In genomic region chr11:100719362-100719761, GRCh38 we compare ENCODE assay signal across 9 cellular contexts. TPM values are rescaled to one million over a fixed set of nuclear protein-coding genes. Genes with fewer than 3 reads are reported as not detected.
DNase-seq lines count a peak whose midpoint lies in the region; ATAC-seq and TF ChIP-seq lines count a peak whose summit lies in the region.
"Had no signal": no experiment of that assay in that cellular context is flagged by ENCODE, and none has a peak within 500 bp of the region (broad histone marks: within the 10 kb centered on the region; RNA-seq: fewer than 3 reads in every experiment).

No MANE protein-coding gene starts in this region.

- peaks cover 1% of the 10 kb centered on the region for H3K9me3 Mint-ChIP-seq in CD4-positive, alpha-beta T cell
- H3K9me3 Mint-ChIP-seq: activated CD4-positive, alpha-beta memory T cell treated with anti-CD3 and anti-CD28 coated beads for 36 hours had no signal

- H3K4me1 ChIP-seq in endocrine pancreas (ENCODE audit: control insufficient read depth, insufficient read depth, low read length) (peaks cover 10% of the 10 kb centered on the region), mucosa of descending colon (ENCODE audit: low read depth) (peaks cover 14% of the 10 kb centered on the region)

- peak; percentile 78 for ATAC-seq in mucosa of descending colon
- ATAC-seq in HG03159 (IDR thresholded peaks at IDR 0.05; ENCODE audit: unreplicated experiment) = no peak
- no peak for ATAC-seq in CD4-positive, alpha-beta T cell (ENCODE audit: poor library complexity)

- H3K4me3 ChIP-seq in endocrine pancreas (ENCODE audit: control insufficient read depth, insufficient read depth, low read length) (peak overlapping the region; percentile 7), mucosa of descending colon (no peak overlapping the region)

- intact Hi-C loops in mucosa of descending colon (cut with DNase I, micrococcal nuclease) = no loop called here
- intact Hi-C loops in CD4-positive, alpha-beta T cell (cut with DNase I, micrococcal nuclease) = no loop called here

- no peak overlapping the region for H3K9ac ChIP-seq in endocrine pancreas (ENCODE audit: control insufficient read depth, insufficient read depth, low read length)

- H3K27ac ChIP-seq in CD4-positive, alpha-beta T cell (ENCODE audit: low read depth, low read length) = no peak overlapping the region

- no peaks in the 10 kb centered on the region for H3K36me3 Mint-ChIP-seq in CD4-positive, alpha-beta T cell (ENCODE audit: low read depth)
- H3K36me3 Mint-ChIP-seq: activated CD4-positive, alpha-beta memory T cell treated with anti-CD3 and anti-CD28 coated beads for 36 hours had no signal

- H3K27me3 Mint-ChIP-seq in CD4-positive, alpha-beta T cell = no peaks in the 10 kb centered on the region
- H3K27me3 Mint-ChIP-seq: activated CD4-positive, alpha-beta memory T cell treated with anti-CD3 and anti-CD28 coated beads for 36 hours had no signal

- no peaks in the 10 kb centered on the region for H3K27me3 ChIP-seq in endocrine pancreas (ENCODE audit: control insufficient read depth, insufficient read depth, low read length)
- H3K27me3 ChIP-seq in CD4-positive, alpha-beta T cell (ENCODE audit: control insufficient read depth, insufficient read depth, low read length) = no peaks in the 10 kb centered on the region

- H3K9me3 ChIP-seq in endocrine pancreas (ENCODE audit: control insufficient read depth, low read length) (no peaks in the 10 kb centered on the region), mucosa of descending colon (no peaks in the 10 kb centered on the region)
- H3K9me3 ChIP-seq in CD4-positive, alpha-beta T cell (ENCODE audit: control insufficient read depth, low read length) = no peaks in the 10 kb centered on the region

- H3K27ac Mint-ChIP-seq in CD4-positive, alpha-beta T cell = no peak overlapping the region
- H3K27ac Mint-ChIP-seq: activated CD4-positive, alpha-beta memory T cell treated with anti-CD3 and anti-CD28 coated beads for 36 hours had no signal

- CTCF ChIA-PET in CD4-positive, alpha-beta T cell (lab: Charles Lee) = no interaction called here

- no peaks in the 10 kb centered on the region for H3K4me1 Mint-ChIP-seq in CD4-positive, alpha-beta T cell (ENCODE audit: low read depth)

- H3K36me3 ChIP-seq in endocrine pancreas (ENCODE audit: control insufficient read depth, insufficient read depth, low read length) (no peaks in the 10 kb centered on the region), mucosa of descending colon (ENCODE audit: low read depth) (no peaks in the 10 kb centered on the region)

- no peak for TF ChIP-seq CTCF in mucosa of descending colon (IDR thresholded peaks at IDR 0.05)
- TF ChIP-seq CTCF in CD4-positive, alpha-beta T cell (IDR thresholded peaks at IDR 0.05) = no peak

- no peak overlapping the region for H3K4me3 Mint-ChIP-seq in CD4-positive, alpha-beta T cell
- H3K4me3 Mint-ChIP-seq: activated CD4-positive, alpha-beta memory T cell treated with anti-CD3 and anti-CD28 coated beads for 36 hours had no signal

- peak; percentile 78 for DNase-seq in COR-L47 (lab: John Stamatoyannopoulos, UW)
- peak; percentile 18 for DNase-seq in NCI-H226
- no peak for DNase-seq in mucosa of descending colon
- DNase-seq in DMS114 treated with DMSO at 0.1 percent for 48 hours (lab: John Stamatoyannopoulos, UW; ENCODE audit: unreplicated experiment) = no peak
- no peak for DNase-seq in COLO668 (lab: John Stamatoyannopoulos, UW; ENCODE audit: unreplicated experiment)
- DNase-seq in CD4-positive, alpha-beta T cell = no peak
- DNase-seq: activated CD4-positive, alpha-beta memory T cell treated with anti-CD3 and anti-CD28 coated beads for 36 hours had no signal

- POLR2A ChIA-PET in CD4-positive, alpha-beta T cell (lab: Charles Lee) = no interaction called here

RNA-seq across cellular contexts. Expression of gene ARHGAP42, which starts 32.3 kb away (rescaled TPM):
- total RNA-seq in mucosa of descending colon = 10 to 100 TPM; 17.6 to 38.9 (median 18.8) TPM
- total RNA-seq in CD4-positive, alpha-beta T cell = not detected
- total RNA-seq: activated CD4-positive, alpha-beta memory T cell treated with anti-CD3 and anti-CD28 coated beads for 36 hours had no signal

Comparison
In these comparisons a context has a peak if more than half of its experiments do, and no peak if none do; other contexts are left out.
1. DNase-seq: peak in COR-L47 (single experiment) and NCI-H226 (single experiment); none in mucosa of descending colon (0 of 3), DMS114 treated with DMSO at 0.1 percent for 48 hours (single experiment), COLO668 (single experiment) and CD4-positive, alpha-beta T cell (0 of 10).
2. RNA of gene ARHGAP42, which starts 32.3 kb away (total RNA-seq): 17.6 to 38.9 TPM in mucosa of descending colon; not detected in CD4-positive, alpha-beta T cell; every median in the first group is over 10 times any median in the second.